ENCODE assay signal across 9 cellular contexts in genomic region chr1:193448682-193449461, GRCh38.
DNase-seq lines count a peak whose midpoint lies in the region; ATAC-seq and TF ChIP-seq lines count a peak whose summit lies in the region.
"Had no signal": no experiment of that assay in that cellular context is flagged by ENCODE, and none has a peak within 500 bp of the region (broad histone marks: within the 10 kb centered on the region; RNA-seq: fewer than 3 reads in every experiment).

No MANE protein-coding gene starts in this region.

- no peaks in the 10 kb centered on the region for H3K9me3 Mint-ChIP-seq in activated naive CD8-positive, alpha-beta T cell treated with anti-CD3 and anti-CD28 coated beads, Interleukin-2, amount 50 U/mL, for 24 hours

- intact Hi-C loops in Right ventricle myocardium superior (cut with DNase I): no loop called here

- H3K4me3 Mint-ChIP-seq in activated naive CD8-positive, alpha-beta T cell treated with anti-CD3 and anti-CD28 coated beads, Interleukin-2, amount 50 U/mL, for 24 hours: peak overlapping the region; percentile 10

- peaks cover 25% of the 10 kb centered on the region for H3K4me1 Mint-ChIP-seq in activated naive CD8-positive, alpha-beta T cell treated with anti-CD3 and anti-CD28 coated beads, Interleukin-2, amount 50 U/mL, for 24 hours

- peak overlapping the region; percentile 83 for H3K27ac Mint-ChIP-seq in activated naive CD8-positive, alpha-beta T cell treated with anti-CD3 and anti-CD28 coated beads, Interleukin-2, amount 50 U/mL, for 24 hours

- no peaks in the 10 kb centered on the region for H3K36me3 ChIP-seq in brain microvascular endothelial cell (replicated peaks)

- ATAC-seq in GM21423 (IDR thresholded peaks at IDR 0.05; ENCODE audit: unreplicated experiment) (peak; percentile 93), HG03460 (IDR thresholded peaks at IDR 0.05; ENCODE audit: unreplicated experiment) (peak; percentile 94), omental fat pad (ENCODE audit: low FRiP score) (no peak), Right ventricle myocardium superior (ENCODE audit: poor library complexity) (no peak)
- peak; percentile 96 for ATAC-seq in activated naive CD8-positive, alpha-beta T cell treated with anti-CD3 and anti-CD28 coated beads, Interleukin-2, amount 50 U/mL, for 24 hours

- in situ Hi-C loops in brain microvascular endothelial cell (cut with HindIII; ENCODE audit: low pct_ligation_motif_present, low sequenced_read_pairs): no loop called here

- H3K4me3 ChIP-seq in GM12864 (ENCODE audit: low read depth, low read length) (no peak overlapping the region), brain microvascular endothelial cell (ENCODE audit: low read depth, low read length) (no peak overlapping the region)
- H3K4me3 ChIP-seq: SK-N-MC had no signal

- no peaks in the 10 kb centered on the region for H3K27me3 ChIP-seq in brain microvascular endothelial cell (replicated peaks)

- no peak overlapping the region for H3K27ac ChIP-seq in brain microvascular endothelial cell
- H3K27ac ChIP-seq: SK-N-MC had no signal

- no peaks in the 10 kb centered on the region for H3K36me3 Mint-ChIP-seq in activated naive CD8-positive, alpha-beta T cell treated with anti-CD3 and anti-CD28 coated beads, Interleukin-2, amount 50 U/mL, for 24 hours (ENCODE audit: low read depth)

- no peaks in the 10 kb centered on the region for H3K27me3 Mint-ChIP-seq in activated naive CD8-positive, alpha-beta T cell treated with anti-CD3 and anti-CD28 coated beads, Interleukin-2, amount 50 U/mL, for 24 hours

- peak; percentile 26 for DNase-seq in GM12864 (ENCODE audit: low read depth)
- peak; percentile 19 for DNase-seq in activated naive CD8-positive, alpha-beta T cell treated with anti-CD3 and anti-CD28 coated beads, Interleukin-2, amount 50 U/mL, for 24 hours
- no peak for DNase-seq in omental fat pad (ENCODE audit: low spot score)
- DNase-seq in brain microvascular endothelial cell: no peak
- no peak for DNase-seq in Right ventricle myocardium superior
- no peak for DNase-seq in NCI-H1694 (lab: John Stamatoyannopoulos, UW)

- TF ChIP-seq CTCF in GM12864 (IDR thresholded peaks at IDR 0.05; ENCODE audit: low read depth, low read length, missing control alignments) (no peak), omental fat pad (IDR thresholded peaks at IDR 0.05) (no peak), brain microvascular endothelial cell (IDR thresholded peaks at IDR 0.05; ENCODE audit: low read depth, low read length, missing control alignments) (no peak)

Comparison
In these comparisons a context has a peak if more than half of its experiments do, and no peak if none do; other contexts are left out.
1. DNase-seq: peak in GM12864 (single experiment) and activated naive CD8-positive, alpha-beta T cell treated with anti-CD3 and anti-CD28 coated beads, Interleukin-2, amount 50 U/mL, for 24 hours (single experiment); none in omental fat pad (single experiment), brain microvascular endothelial cell (single experiment), Right ventricle myocardium superior (single experiment) and NCI-H1694 (single experiment).
2. ATAC-seq: peak in GM21423 (single experiment), HG03460 (single experiment) and activated naive CD8-positive, alpha-beta T cell treated with anti-CD3 and anti-CD28 coated beads, Interleukin-2, amount 50 U/mL, for 24 hours (single experiment); none in omental fat pad (single experiment) and Right ventricle myocardium superior (single experiment).